8 cellular contexts compared by ENCODE assay signal in genomic region chr21:46147429-46147828, GRCh38. TPM values are rescaled to one million over a fixed set of nuclear protein-coding genes. Genes with fewer than 3 reads are reported as not detected.
DNase-seq lines count a peak whose midpoint lies in the region; ATAC-seq and TF ChIP-seq lines count a peak whose summit lies in the region.
"Not testable (repeated sequence)": the region's sequence is repeated elsewhere in the genome, so short reads cannot be mapped to it uniquely, and the experiment has no call there.

No MANE protein-coding gene starts in this region.

- not testable (repeated sequence) for H3K36me3 Mint-ChIP-seq in WTC11

- H3K27me3 ChIP-seq in Karpas-422 (ENCODE audit: low read length); heart right ventricle; psoas muscle (ENCODE audit: insufficient read depth in 3 of 3, low read length in 2 of 3); thoracic aorta (replicated peaks; ENCODE audit: insufficient read depth): not testable (repeated sequence)

- H3K27ac ChIP-seq in Karpas-422 (ENCODE audit: low read length); heart right ventricle; psoas muscle; thoracic aorta: not testable (repeated sequence)

- H3K79me2 ChIP-seq in Karpas-422 (ENCODE audit: low read length), result not testable (repeated sequence)

- not testable (repeated sequence) for H3K36me3 ChIP-seq in Karpas-422 (ENCODE audit: insufficient read depth, low read length); heart right ventricle; psoas muscle (ENCODE audit: insufficient read depth in 1 of 2, low read depth in 1 of 2); thoracic aorta

- not testable (repeated sequence) for H3K9me2 ChIP-seq in Karpas-422 (replicated peaks; ENCODE audit: insufficient read depth, low read length)

- not testable (repeated sequence) for H4K20me1 ChIP-seq in Karpas-422 (ENCODE audit: insufficient read depth, low read depth, low read length)

- intact Hi-C loops in heart right ventricle (cut with DNase I), result loop anchor here in 4 of 10 donors (5.0 to 10.0 kb wide), 3 partner anchors 85 to 107 kb away; no protein-coding TSS in a partner anchor
- intact Hi-C loops in psoas muscle (cut with DNase I), result loop anchor here in 1 of 2 donors (10.0 kb wide), 1 partner anchor 137 kb away; the partner anchor contains the start of genes MCM3AP and YBEY

- H3K9ac ChIP-seq in Karpas-422 (ENCODE audit: low read length), result not testable (repeated sequence)

- not testable (repeated sequence) for H3K9me3 Mint-ChIP-seq in WTC11

- peak; percentile 30; the same call in 1 of the 2 replicates for TF ChIP-seq CTCF in WTC11 (IDR thresholded peaks at IDR 0.05)
- peak; percentile 68 for TF ChIP-seq CTCF in astrocyte of the cerebellum (IDR thresholded peaks at IDR 0.05; ENCODE audit: low read depth, low read length, missing control alignments)
- peak in 8 of 9 donors; percentile 19 to 54 (median 50) for TF ChIP-seq CTCF in heart right ventricle (IDR thresholded peaks at IDR 0.05)
- TF ChIP-seq CTCF in psoas muscle (IDR thresholded peaks at IDR 0.05), result peak; percentile 24
- TF ChIP-seq CTCF in thoracic aorta (IDR thresholded peaks at IDR 0.05), result peak; percentile 11

- WGBS in heart right ventricle, 2 donors, result 78 to 81% methylated on average over 12 of the region's 12 CpGs
- 81 to 86% (median 81%) methylated on average over 12 of the region's 12 CpGs for WGBS in psoas muscle, 3 donors

- H3K9me3 ChIP-seq in Karpas-422 (ENCODE audit: low read length); heart right ventricle; psoas muscle; thoracic aorta: not testable (repeated sequence)

- H2AFZ ChIP-seq in Karpas-422 (ENCODE audit: low read length), result not testable (repeated sequence)

- in situ Hi-C loops in astrocyte of the cerebellum (cut with HindIII; ENCODE audit: low sequenced_read_pairs), result not testable (repeated sequence)

- peaks cover 15% of the 10 kb centered on the region for H3K4me1 Mint-ChIP-seq in WTC11

- peak overlapping the region; percentile 65; the same call in 1 of the 2 replicates for H3K27ac Mint-ChIP-seq in WTC11

- not testable (repeated sequence) for H3K4me3 ChIP-seq in Karpas-422 (ENCODE audit: low read length); astrocyte of the cerebellum (ENCODE audit: low read depth, low read length); heart right ventricle; psoas muscle; thoracic aorta

- not testable (repeated sequence) for H3K27me3 Mint-ChIP-seq in WTC11 (ENCODE audit: low read depth)

- POLR2A ChIA-PET in WTC11 (lab: Charles Lee), result not testable (repeated sequence)

- H3K4me1 ChIP-seq in Karpas-422 (ENCODE audit: low read length), result peaks cover 10% of the 10 kb centered on the region
- H3K4me1 ChIP-seq in heart right ventricle; psoas muscle; thoracic aorta (ENCODE audit: control insufficient read depth in 1 of 2, low read depth in 2 of 2): not testable (repeated sequence)

- peak; percentile 39 for DNase-seq in EL
- peak; percentile 89 for DNase-seq in Karpas-422
- DNase-seq in NOMO-1 treated with DMSO at 0.1 percent for 48 hours (lab: John Stamatoyannopoulos, UW; ENCODE audit: unreplicated experiment), result peak; percentile 22
- peak; percentile 77 for DNase-seq in WTC11 (ENCODE audit: low spot score)
- DNase-seq in astrocyte of the cerebellum (ENCODE audit: low read depth); heart right ventricle; thoracic aorta (ENCODE audit: low spot score): not testable (repeated sequence)
- peak; percentile 22 to 46 for DNase-seq in psoas muscle

- CTCF ChIA-PET in WTC11 (lab: Charles Lee), result interaction anchor here (1.0 kb wide), 2 partner anchors 64 to 80 kb away, joined by 3 read pairs; no protein-coding TSS in a partner anchor

- H3K4me2 ChIP-seq in Karpas-422 (ENCODE audit: low read depth, low read length, poor library complexity, severe bottlenecking), result not testable (repeated sequence)

- ATAC-seq in WTC11, result peak; percentile 74
- ATAC-seq in heart right ventricle; psoas muscle; thoracic aorta (ENCODE audit: insufficient number of reproducible peaks, low FRiP score, low read depth): not testable (repeated sequence)

- not testable (repeated sequence) for H3K4me3 Mint-ChIP-seq in WTC11

TF ChIP-seq in WTC11, 78 proteins besides CTCF, POLR2A, EP300 and RAD21:
- TF ChIP-seq ETV6 (CRISPR knock-in tag; IDR thresholded peaks at IDR 0.05), result 0 out of 2 replicates have a peak, but pooled peaks have one; percentile 26
TF ChIP-seq in WTC11: peak in this region for 1; not testable (repeated sequence) for 77.

RNA-seq across cellular contexts. Expression of gene FTCD, which starts 8.0 kb away (rescaled TPM):
- total RNA-seq in Karpas-422 (2014; rRNA removed; shearing (Covaris generic); ENCODE audit: low replicate concordance), result 0.14 TPM in 1 of 2 replicates, not detected in the other
- total RNA-seq in WTC11 (2021), result 6.1 to 9.6 TPM (median 9.5 TPM) in 3 replicates
- total RNA-seq in heart right ventricle, result 1 to 10 TPM in 6 of 10 donors, under 1 TPM in 4; 0.38 to 4.4 (median 1.1) TPM
- polyA plus RNA-seq in heart right ventricle, result 1 to 10 TPM in 1 of 2 donors, under 1 TPM in 1; 0.14 to 4.0 TPM
- 1 to 10 TPM in 1 of 4 donors, under 1 TPM in 1, not detected in 2; 0.16 to 2.0 TPM for total RNA-seq in psoas muscle
- polyA plus RNA-seq in psoas muscle, result under 1 TPM in 2 of 3 donors, not detected in 1; 0.03 to 0.09 TPM
- total RNA-seq in thoracic aorta, result under 1 TPM in 1 of 2 donors, not detected in 1; 0.27 TPM

RNA-seq across cellular contexts. Expression of gene SPATC1L, which starts 36.8 kb away (rescaled TPM):
- total RNA-seq in Karpas-422 (2014; rRNA removed; shearing (Covaris generic); ENCODE audit: low replicate concordance), result 16.7 and 21.5 TPM in 2 replicates
- 56.5 to 61.7 TPM (median 57.6 TPM) in 3 replicates for total RNA-seq in WTC11 (2021)
- 1 to 10 TPM; 4.7 to 9.8 (median 8.2) TPM for total RNA-seq in heart right ventricle
- 10 to 100 TPM; 12.7 to 14.6 TPM for polyA plus RNA-seq in heart right ventricle
- 1 to 10 TPM; 1.9 to 4.6 (median 3.2) TPM for total RNA-seq in psoas muscle
- polyA plus RNA-seq in psoas muscle, result 1 to 10 TPM; 3.7 to 6.0 (median 4.6) TPM
- 1 to 10 TPM; 3.2 to 7.9 TPM for total RNA-seq in thoracic aorta

RNA-seq across cellular contexts. Expression of gene COL6A2, which starts 49.5 kb away (rescaled TPM):
- not detected in 2 replicates for total RNA-seq in Karpas-422 (2014; rRNA removed; shearing (Covaris generic); ENCODE audit: low replicate concordance)
- total RNA-seq in WTC11 (2021) (111 to 138 TPM (median 138 TPM) in 3 replicates), heart right ventricle (100 to 1,000 TPM in 8 of 10 donors, 10 to 100 TPM in 2; 76.6 to 370 (median 119) TPM), psoas muscle (100 to 1,000 TPM in 2 of 4 donors, 10 to 100 TPM in 2; 56.2 to 122 (median 90.4) TPM), thoracic aorta (1,000 to 10,000 TPM; 1,835 to 1,885 TPM)
- polyA plus RNA-seq in heart right ventricle (100 to 1,000 TPM; 301 to 363 TPM), psoas muscle (10 to 100 TPM; 29.8 to 58.8 (median 47.1) TPM)

Comparison
In these comparisons a context has a peak if more than half of its experiments do, and no peak if none do; other contexts are left out.
1. CTCF ChIP-seq: peak in every context shown above with its lines; median percentile 68 in astrocyte of the cerebellum; 50 in heart right ventricle; 30 in WTC11; 24 in psoas muscle; 11 in thoracic aorta.
2. RNA of gene COL6A2, which starts 49.5 kb away (total RNA-seq): 1,835 to 1,885 TPM in thoracic aorta, 76.6 to 370 TPM in heart right ventricle, 111 to 138 TPM in WTC11 and 56.2 to 122 TPM in psoas muscle; not detected in Karpas-422; every median in the first group is over 10 times any median in the second.